ENCODE assay signal across 23 cellular contexts in genomic region chr1:93969371-93969770, GRCh38.
A peak's percentile ranks its signal among the peaks of the same experiment; 100 is the strongest.
DNase-seq lines count a peak whose midpoint lies in the region; FAIRE-seq and TF ChIP-seq lines count a peak whose summit lies in the region.
"Had no signal": no experiment of that assay in that cellular context is flagged by ENCODE, and none has a peak within 500 bp of the region (broad histone marks: within the 10 kb centered on the region; RNA-seq: fewer than 3 reads in every experiment).

No MANE protein-coding gene starts in this region.

- CTCF ChIA-PET in endothelial cell of umbilical vein (lab: Charles Lee), result interaction anchor here (0.6 kb wide), 1 partner anchor 363 kb away, joined by 3 read pairs; no protein-coding TSS in a partner anchor

- H3K9ac ChIP-seq in endothelial cell of umbilical vein (replicated peaks; ENCODE audit: extremely low read depth, insufficient read depth, low read length) (no peak overlapping the region), kidney (ENCODE audit: low read length in 2 of 2) (no peak overlapping the region)

- H4K20me1 ChIP-seq in endothelial cell of umbilical vein (replicated peaks; ENCODE audit: control insufficient read depth, extremely low read depth, insufficient read depth, low read length), result no peaks in the 10 kb centered on the region

- FAIRE-seq in endothelial cell of umbilical vein (lab: Jason Lieb, UNC), result no peak
- FAIRE-seq in kidney (lab: Jason Lieb, UNC), result peak; percentile 81
- FAIRE-seq: GM19239, H54, K562 had no signal

- BruUV-seq in endothelial cell of umbilical vein (replicated peaks; lab: Mats Ljungman, UMichigan), result no TSS peak

- H3K27me3 ChIP-seq in endothelial cell of umbilical vein (ENCODE audit: control insufficient read depth in 2 of 2, insufficient read depth in 2 of 2, low read length in 2 of 2), result peaks cover 0 to 5% of the 10 kb centered on the region in 2 experiments
- H3K27me3 ChIP-seq: Peyer's patch, SJSA1 had no signal

- H3K27ac ChIP-seq in endothelial cell of umbilical vein (ENCODE audit: insufficient read depth, low read depth, low read length) (no peak overlapping the region), kidney (ENCODE audit: low read depth in 2 of 2, low read length in 2 of 2) (no peak overlapping the region)
- H3K27ac ChIP-seq: C4-2B, Peyer's patch, SJSA1 had no signal

- H3K4me3 ChIP-seq in endothelial cell of umbilical vein (replicated peaks in 1 of 3; ENCODE audit: insufficient read depth in 1 of 3, low read depth in 1 of 3, low read length in 3 of 3) (no peak overlapping the region), kidney (ENCODE audit: low read length in 2 of 2) (no peak overlapping the region)
- H3K4me3 ChIP-seq: K562, Peyer's patch, SJSA1 had no signal

- no peak for TF ChIP-seq POLR2A in endothelial cell of umbilical vein (IDR thresholded peaks at IDR 0.05; ENCODE audit: low read depth, low read length)

- H3K36me3 ChIP-seq in endothelial cell of umbilical vein (ENCODE audit: control insufficient read depth in 2 of 2, extremely low read depth in 1 of 2, insufficient read depth in 2 of 2, low read length in 2 of 2), result no peaks in the 10 kb centered on the region
- H3K36me3 ChIP-seq in kidney (ENCODE audit: control insufficient read depth in 1 of 2, insufficient read depth in 2 of 2, low read length in 2 of 2), result no peaks in the 10 kb centered on the region
- H3K36me3 ChIP-seq: Peyer's patch, SJSA1 had no signal

- H3K79me2 ChIP-seq in endothelial cell of umbilical vein (ENCODE audit: control insufficient read depth, insufficient read depth, low read length), result no peaks in the 10 kb centered on the region

- no peak overlapping the region for H2AFZ ChIP-seq in endothelial cell of umbilical vein (ENCODE audit: low read depth, low read length)

- POLR2A ChIA-PET in endothelial cell of umbilical vein (lab: Charles Lee), result no interaction called here

- TF ChIP-seq CTCF in endothelial cell of umbilical vein (IDR thresholded peaks at IDR 0.05; ENCODE audit: extremely low read depth in 1 of 2, insufficient read depth in 1 of 2, low read depth in 1 of 2, low read length in 2 of 2), result no peak
- no peak for TF ChIP-seq CTCF in kidney (IDR thresholded peaks at IDR 0.05; ENCODE audit: borderline replicate concordance, extremely low read depth, insufficient read depth)

- H3K4me1 ChIP-seq in endothelial cell of umbilical vein (ENCODE audit: control insufficient read depth, extremely low read depth, insufficient read depth, low read length), result no peaks in the 10 kb centered on the region
- peaks cover 0 to 2% of the 10 kb centered on the region in 2 donors for H3K4me1 ChIP-seq in kidney (ENCODE audit: control insufficient read depth in 1 of 2, insufficient read depth in 1 of 2, low read depth in 1 of 2, low read length in 2 of 2)
- H3K4me1 ChIP-seq: Peyer's patch had no signal

- DNase-seq in EH (ENCODE audit: low read depth) (peak; percentile 10), LHCN-M2 (ENCODE audit: low read depth) (peak; percentile 19), endothelial cell of umbilical vein (ENCODE audit: low read depth, low spot score) (no peak), kidney (no peak), islet precursor cell (no peak), medulla oblongata (ENCODE audit: extremely low spot score) (no peak)
- DNase-seq in activated CD4-positive, alpha-beta T cell treated with anti-CD3 and anti-CD28 coated beads for 4 hours, result no peak
- no peak for DNase-seq in stimulated activated CD4-positive, alpha-beta T cell treated with anti-CD3 and anti-CD28 coated beads, Interleukin-4, amount 100 ng/mL, for 24 hours
- DNase-seq: 8988T; AML-193; Calu3; CD8-positive, alpha-beta memory T cell; NCI-H1092 treated with DMSO at 0.1 percent for 48 hours; NCI-H2029 treated with DMSO at 0.1 percent for 48 hours; NCI-H345; NCI-H524; NCI-H82; Peyer's patch had no signal

- intact Hi-C loops in endothelial cell of umbilical vein (cut with micrococcal nuclease) (no loop called here), kidney (cut with DNase I) (no loop called here)

- H3K9me1 ChIP-seq in endothelial cell of umbilical vein (replicated peaks; ENCODE audit: control insufficient read depth, extremely low read depth, insufficient read depth, low read length), result no peaks in the 10 kb centered on the region

- dilution Hi-C loops in endothelial cell of umbilical vein (cut with MboI; ENCODE audit: extremely low pct_ligation_motif_present, low sequenced_read_pairs), result no loop called here

- H3K9me3 ChIP-seq in endothelial cell of umbilical vein (replicated peaks; ENCODE audit: control insufficient read depth, insufficient read depth, low read length), result no peaks in the 10 kb centered on the region
- no peaks in the 10 kb centered on the region for H3K9me3 ChIP-seq in kidney (ENCODE audit: control insufficient read depth in 1 of 2, low read length in 2 of 2)
- H3K9me3 ChIP-seq: Peyer's patch, SJSA1 had no signal

- no peak overlapping the region for H3K4me2 ChIP-seq in endothelial cell of umbilical vein (ENCODE audit: insufficient read depth, low read length)

TF ChIP-seq in endothelial cell of umbilical vein, 7 proteins besides CTCF, POLR2A, EP300 and RAD21:
- TF ChIP-seq FOS (IDR thresholded peaks at IDR 0.05; ENCODE audit: borderline replicate concordance, insufficient read depth, low read length) (peak; percentile 23), POLR2AphosphoS5 (IDR thresholded peaks at IDR 0.05; ENCODE audit: insufficient read depth, low read depth, low read length) (no peak)

Comparison
In these comparisons a context has a peak if more than half of its experiments do, and no peak if none do; other contexts are left out.
1. DNase-seq: peak in EH (single experiment) and LHCN-M2 (single experiment); none in endothelial cell of umbilical vein (single experiment), kidney (single experiment), activated CD4-positive, alpha-beta T cell treated with anti-CD3 and anti-CD28 coated beads for 4 hours (0 of 2), stimulated activated CD4-positive, alpha-beta T cell treated with anti-CD3 and anti-CD28 coated beads, Interleukin-4, amount 100 ng/mL, for 24 hours (single experiment), islet precursor cell (single experiment) and medulla oblongata (single experiment).